In genomic region chr12:95337176-95337575, GRCh38 we compare ENCODE assay signal across 2 cellular contexts.
TF ChIP-seq lines count a peak whose summit lies in the region.

No MANE protein-coding gene starts in this region.

TF ChIP-seq in neural cell, 6 proteins besides CTCF, POLR2A, EP300 and RAD21 (continued from another document):
- no peak for TF ChIP-seq REST (IDR thresholded peaks at IDR 0.05; ENCODE audit: borderline replicate concordance)
- TF ChIP-seq TAF1 (IDR thresholded peaks at IDR 0.05; ENCODE audit: low read depth), result no peak
- no peak for TF ChIP-seq MXI1 (conservative IDR thresholded peaks at IDR 0.05; ENCODE audit: poor library complexity, severe bottlenecking)
TF ChIP-seq in neural cell: peak in this region for 0.

TF ChIP-seq in GM23338, 12 proteins besides CTCF, POLR2A, EP300 and RAD21 (continued from another document):
- TF ChIP-seq ETS1 (IDR thresholded peaks at IDR 0.05), result no peak
- no peak for TF ChIP-seq ZNF331 (CRISPR knock-in tag; IDR thresholded peaks at IDR 0.05; ENCODE audit: low read depth)
- no peak for TF ChIP-seq EZH2 (IDR thresholded peaks at IDR 0.05; ENCODE audit: low read depth, unreplicated experiment)
- TF ChIP-seq EZH2phosphoT487 (IDR thresholded peaks at IDR 0.05; ENCODE audit: unreplicated experiment), result no peak
- TF ChIP-seq JUNB (IDR thresholded peaks at IDR 0.05; ENCODE audit: unreplicated experiment), result no peak
- no peak for TF ChIP-seq ZNF462 (CRISPR knock-in tag; IDR thresholded peaks at IDR 0.05)
- no peak for TF ChIP-seq REST (IDR thresholded peaks at IDR 0.05; ENCODE audit: unreplicated experiment)
